Comparison of ENCODE assay signal across 8 cellular contexts in the genomic region with DNA sequence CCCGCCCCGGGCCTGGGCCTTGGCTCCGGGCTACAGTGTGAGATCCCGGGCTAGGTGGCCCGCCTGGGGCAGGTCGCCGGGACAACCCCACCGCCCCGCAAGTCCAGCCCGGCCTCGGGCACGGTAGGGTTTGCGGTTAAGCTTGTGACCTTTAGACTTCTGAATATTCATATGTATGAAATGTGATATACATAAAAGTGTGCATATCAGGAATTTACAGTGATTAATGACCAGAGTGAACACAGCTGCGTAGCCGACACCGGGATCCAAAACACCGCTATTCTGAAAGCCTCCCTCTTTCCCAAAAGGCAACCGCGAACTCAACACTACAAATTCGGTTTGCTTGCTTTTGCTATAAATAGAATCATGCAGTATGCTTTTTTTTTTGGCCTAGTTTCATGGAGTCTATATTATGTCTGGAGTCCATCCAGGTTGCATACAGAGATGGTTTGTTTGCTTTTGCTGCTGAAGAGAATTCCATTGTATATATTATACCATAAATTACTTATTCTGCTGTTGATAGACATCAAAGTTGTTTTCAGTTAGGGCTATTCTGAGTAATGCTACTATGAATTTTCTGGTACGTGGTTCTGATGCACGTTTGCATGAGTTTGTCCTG. TPM values are rescaled to one million over a fixed set of nuclear protein-coding genes. Genes with fewer than 3 reads are reported as not detected.
DNase-seq lines count a peak whose midpoint lies in the region; ATAC-seq and TF ChIP-seq lines count a peak whose summit lies in the region.

No MANE protein-coding gene starts in this region.

- no peak for ATAC-seq in HG02571 (IDR thresholded peaks at IDR 0.05; ENCODE audit: unreplicated experiment)

- H3K9me3 ChIP-seq in ES-I3 (ENCODE audit: control insufficient read depth, insufficient read depth, low read length) (no peaks in the 10 kb centered on the region), muscle layer of duodenum (ENCODE audit: control insufficient read depth in 1 of 2, low read length in 2 of 2) (no peaks in the 10 kb centered on the region)

- DNase-seq in NCI-H526 treated with DMSO at 0.1 percent for 48 hours (lab: John Stamatoyannopoulos, UW) (peak; percentile 55), dorsolateral prefrontal cortex (peak in 1 of 10 donors; percentile 53), SHP77 (lab: John Stamatoyannopoulos, UW) (no peak), islet precursor cell (no peak)
- no peak for DNase-seq in activated CD4-positive, alpha-beta T cell treated with anti-CD3 and anti-CD28 coated beads for 4 hours

- H3K4me3 ChIP-seq in dorsolateral prefrontal cortex (peak overlapping the region; percentile 63 to 100 (median 94)), muscle layer of duodenum (ENCODE audit: low read depth in 1 of 2, low read length in 2 of 2) (peak overlapping the region; percentile 86 to 99)

- no peak for TF ChIP-seq CTCF in dorsolateral prefrontal cortex (IDR thresholded peaks at IDR 0.05 in 54 of 56, conservative IDR thresholded peaks at IDR 0.05 in 2 of 56; ENCODE audit: low read depth in 1 of 56, partially characterized antibody in 56 of 56)

- peak overlapping the region; percentile 93 for H3K9ac ChIP-seq in ES-I3 (ENCODE audit: low read depth, low read length)

- H3K27ac ChIP-seq in dorsolateral prefrontal cortex = peak overlapping the region; percentile 11 to 97 (median 89)
- peak overlapping the region; percentile 94 for H3K27ac ChIP-seq in muscle layer of duodenum (ENCODE audit: low read length)

- H3K36me3 ChIP-seq in ES-I3 (ENCODE audit: insufficient read depth, low read length) = no peaks in the 10 kb centered on the region
- H3K36me3 ChIP-seq in muscle layer of duodenum (ENCODE audit: control insufficient read depth in 1 of 2, insufficient read depth in 2 of 2, low read length in 2 of 2) = peaks cover 4 to 8% of the 10 kb centered on the region in 2 donors

- no peaks in the 10 kb centered on the region for H3K27me3 ChIP-seq in dorsolateral prefrontal cortex
- no peaks in the 10 kb centered on the region for H3K27me3 ChIP-seq in muscle layer of duodenum (ENCODE audit: low read depth, low read length)

- H3K4me1 ChIP-seq in ES-I3 (ENCODE audit: insufficient read depth, low read length) (peaks cover 5% of the 10 kb centered on the region), muscle layer of duodenum (ENCODE audit: control insufficient read depth in 1 of 2, insufficient read depth in 2 of 2, low read length in 2 of 2) (peaks cover 7 to 32% of the 10 kb centered on the region in 2 donors)

- intact Hi-C loops in dorsolateral prefrontal cortex (cut with DNase I) = loop anchor here (1.0 to 10.0 kb wide), 4 partner anchors 19 to 429 kb away; partner anchors contain the start of genes SELENOS (in 1 of the 2), TARS3 (in 1 of the 2) and TM2D3 (in 1 of the 2)

RNA-seq across cellular contexts. Expression of gene SNRPA1, which starts 0.7 kb away (rescaled TPM):
- 10 to 100 TPM; 22.5 to 70.1 (median 45.4) TPM for total RNA-seq in dorsolateral prefrontal cortex

RNA-seq across cellular contexts. Expression of gene SELENOS, which starts 18.4 kb away (rescaled TPM):
- 10 to 100 TPM; 17.2 to 38.9 (median 26.4) TPM for total RNA-seq in dorsolateral prefrontal cortex

RNA-seq across cellular contexts. Expression of gene CHSY1, which starts 43.9 kb away (rescaled TPM):
- total RNA-seq in dorsolateral prefrontal cortex = 10 to 100 TPM; 16.3 to 47.8 (median 26.7) TPM
